ENCODE assay signal across 9 cellular contexts in genomic region chr5:127229185-127229889, GRCh38.
A peak's percentile ranks its signal among the peaks of the same experiment; 100 is the strongest.
DNase-seq lines count a peak whose midpoint lies in the region; ATAC-seq and TF ChIP-seq lines count a peak whose summit lies in the region.
"Had no signal": no experiment of that assay in that cellular context is flagged by ENCODE, and none has a peak within 500 bp of the region (broad histone marks: within the 10 kb centered on the region; RNA-seq: fewer than 3 reads in every experiment).

No MANE protein-coding gene starts in this region.

- peak; percentile 88 for ATAC-seq in HG02885 (IDR thresholded peaks at IDR 0.05; ENCODE audit: poor library complexity, unreplicated experiment)
- ATAC-seq in natural killer cell treated with Interleukin-12 subunit alpha and Interleukin-12 subunit beta and Interleukin-15 and Interleukin-18, amount 100 ng/mL, for 72 hours: peak; percentile 78 to 84

- peaks cover 12% of the 10 kb centered on the region for H3K4me1 ChIP-seq in stomach smooth muscle (ENCODE audit: control insufficient read depth, insufficient read depth, low read length)

- H3K9ac ChIP-seq in stomach smooth muscle (ENCODE audit: low read length in 2 of 2): peak overlapping the region; percentile 46 to 66

- peak overlapping the region; percentile 55 for H3K4me3 Mint-ChIP-seq in natural killer cell treated with Interleukin-12 subunit alpha and Interleukin-12 subunit beta and Interleukin-15 and Interleukin-18, amount 100 ng/mL, for 72 hours

- no peaks in the 10 kb centered on the region for H3K36me3 ChIP-seq in stomach smooth muscle (ENCODE audit: control insufficient read depth in 2 of 2, insufficient read depth in 2 of 2, low read length in 2 of 2)

- peak; percentile 3 for DNase-seq in DMS79 treated with DMSO at 0.1 percent for 48 hours (lab: John Stamatoyannopoulos, UW)
- no peak for DNase-seq in DMS79 (lab: John Stamatoyannopoulos, UW)
- peak; percentile 65 for DNase-seq in NOMO-1 treated with dmso at 0.1 percent for 144 hours (lab: John Stamatoyannopoulos, UW; ENCODE audit: unreplicated experiment)
- peak; percentile 27 to 29 for DNase-seq in activated T-helper 1 cell treated with anti-CD3 and anti-CD28 coated beads, Interleukin-2, amount 50 U/mL, for 16 hours (ENCODE audit: low read depth in 1 of 2, low spot score in 1 of 2)
- DNase-seq in fibroblast of pulmonary artery (ENCODE audit: low read depth): peak; percentile 35
- DNase-seq in natural killer cell treated with Interleukin-12 subunit alpha and Interleukin-12 subunit beta and Interleukin-15 and Interleukin-18, amount 100 ng/mL, for 72 hours (ENCODE audit: low spot score): peak; percentile 64

- H3K4me1 Mint-ChIP-seq in natural killer cell treated with Interleukin-12 subunit alpha and Interleukin-12 subunit beta and Interleukin-15 and Interleukin-18, amount 100 ng/mL, for 72 hours (ENCODE audit: low read depth in 2 of 2): no peaks in the 10 kb centered on the region

- H3K9me3 Mint-ChIP-seq in natural killer cell treated with Interleukin-12 subunit alpha and Interleukin-12 subunit beta and Interleukin-15 and Interleukin-18, amount 100 ng/mL, for 72 hours: no peaks in the 10 kb centered on the region

- peak overlapping the region; percentile 58 for H3K4me3 ChIP-seq in fibroblast of pulmonary artery (replicated peaks; ENCODE audit: low read depth, low read length)
- peak overlapping the region; percentile 58 to 75 for H3K4me3 ChIP-seq in stomach smooth muscle (ENCODE audit: low read length in 2 of 2)

- H3K27me3 Mint-ChIP-seq in natural killer cell treated with Interleukin-12 subunit alpha and Interleukin-12 subunit beta and Interleukin-15 and Interleukin-18, amount 100 ng/mL, for 72 hours: no peaks in the 10 kb centered on the region

- H3K9me3 ChIP-seq in stomach smooth muscle (ENCODE audit: control insufficient read depth in 2 of 2, low read length in 2 of 2): no peaks in the 10 kb centered on the region

- H3K36me3 Mint-ChIP-seq in natural killer cell treated with Interleukin-12 subunit alpha and Interleukin-12 subunit beta and Interleukin-15 and Interleukin-18, amount 100 ng/mL, for 72 hours: no peaks in the 10 kb centered on the region

- H3K27ac ChIP-seq in stomach smooth muscle (ENCODE audit: low read length): no peak overlapping the region
- H3K27ac ChIP-seq: C4-2B had no signal

- no peak overlapping the region for H3K27ac Mint-ChIP-seq in natural killer cell treated with Interleukin-12 subunit alpha and Interleukin-12 subunit beta and Interleukin-15 and Interleukin-18, amount 100 ng/mL, for 72 hours

- TF ChIP-seq CTCF in fibroblast of pulmonary artery (IDR thresholded peaks at IDR 0.05; ENCODE audit: low read length, missing control alignments): no peak

- no peaks in the 10 kb centered on the region for H3K27me3 ChIP-seq in stomach smooth muscle (ENCODE audit: control insufficient read depth in 1 of 2, insufficient read depth in 2 of 2, low read length in 2 of 2)
